ENCODE assay signal across 9 cellular contexts in genomic region chr21:23020969-23021368, GRCh38.
"Had no signal": no experiment of that assay in that cellular context is flagged by ENCODE, and none has a peak within 500 bp of the region (broad histone marks: within the 10 kb centered on the region; RNA-seq: fewer than 3 reads in every experiment).

No MANE protein-coding gene starts in this region.

- FAIRE-seq: H54 had no signal

- H2AFZ ChIP-seq: GM23248, GM23338 had no signal

- H3K4me1 ChIP-seq: HAP-1 had no signal

- H3K4me2 ChIP-seq: GM23338 had no signal

- H3K9ac ChIP-seq: GM23248 had no signal

- H3K27ac ChIP-seq: GM23248 had no signal

- H3K36me3 ChIP-seq: HAP-1 had no signal

- DNase-seq: GM23248, GOT3, H7, H9, HCEC 1CT, HFFc6 had no signal

- H3K4me3 ChIP-seq: GM23248, GM23338, HAP-1 had no signal
